ENCODE assay signal across 23 cellular contexts in genomic region chr2:134900151-134900550, GRCh38. TPM values are rescaled to one million over a fixed set of nuclear protein-coding genes. Genes with fewer than 3 reads are reported as not detected.
DNase-seq lines count a peak whose midpoint lies in the region; ATAC-seq and TF ChIP-seq lines count a peak whose summit lies in the region.
"Had no signal": no experiment of that assay in that cellular context is flagged by ENCODE, and none has a peak within 500 bp of the region (broad histone marks: within the 10 kb centered on the region; RNA-seq: fewer than 3 reads in every experiment).

No MANE protein-coding gene starts in this region.

- H3K9me3 Mint-ChIP-seq in HFFc6: no peaks in the 10 kb centered on the region
- H3K9me3 Mint-ChIP-seq in CD8-positive, alpha-beta memory T cell: no peaks in the 10 kb centered on the region
- H3K9me3 Mint-ChIP-seq in neural progenitor cell: no peaks in the 10 kb centered on the region
- H3K9me3 Mint-ChIP-seq: activated T-helper 2 cell treated with anti-CD3 and anti-CD28 coated beads, Interferon-gamma antibody, Interleukin-2, Interleukin-4, amounts not matched to agents 10 μg/mL and 5 μg/mL and 100 μg/mL, durations not matched to agents 14 hours and 24 hours and 36 hours; stimulated activated naive B cell treated with anti-CD40 and anti-IgM and Interleukin-4, amounts not matched to agents 10 μg/mL and 1 μg/mL and 100 μg/mL, for 72 hours had no signal

- H3K27me3 Mint-ChIP-seq in HFFc6 (ENCODE audit: insufficient read depth): no peaks in the 10 kb centered on the region; the same call in 1 of the 2 replicates
- H3K27me3 Mint-ChIP-seq in CD8-positive, alpha-beta memory T cell: peaks cover 0 to 11% of the 10 kb centered on the region in 2 donors
- no peaks in the 10 kb centered on the region for H3K27me3 Mint-ChIP-seq in neural progenitor cell (ENCODE audit: insufficient read depth, low read depth)
- H3K27me3 Mint-ChIP-seq: stimulated activated naive B cell treated with anti-CD40 and anti-IgM and Interleukin-4, amounts not matched to agents 10 μg/mL and 1 μg/mL and 100 μg/mL, for 72 hours had no signal

- H3K36me3 ChIP-seq in SK-N-SH (replicated peaks in 1 of 2; ENCODE audit: control insufficient read depth in 1 of 2, insufficient read depth in 2 of 2, low read length in 1 of 2): no peaks in the 10 kb centered on the region
- no peaks in the 10 kb centered on the region for H3K36me3 ChIP-seq in CD8-positive, alpha-beta memory T cell (ENCODE audit: insufficient read depth, low read length)
- H3K36me3 ChIP-seq in neural progenitor cell: no peaks in the 10 kb centered on the region
- H3K36me3 ChIP-seq: tibial artery had no signal

- peaks cover 15% of the 10 kb centered on the region for H3K4me1 Mint-ChIP-seq in HFFc6 (ENCODE audit: low read depth)
- peaks cover 0 to 4% (median 0%) of the 10 kb centered on the region in 3 donors for H3K4me1 Mint-ChIP-seq in CD8-positive, alpha-beta memory T cell
- no peaks in the 10 kb centered on the region for H3K4me1 Mint-ChIP-seq in neural progenitor cell
- H3K4me1 Mint-ChIP-seq: stimulated activated naive B cell treated with anti-CD40 and anti-IgM and Interleukin-4, amounts not matched to agents 10 μg/mL and 1 μg/mL and 100 μg/mL, for 72 hours had no signal

- no peak for TF ChIP-seq RAD21 in SK-N-SH (IDR thresholded peaks at IDR 0.05; ENCODE audit: low read length)

- peak in 1 of 2 experiments; percentile 34; a peak in 1 of 4 replicates for TF ChIP-seq EP300 in SK-N-SH (IDR thresholded peaks at IDR 0.05; ENCODE audit: borderline replicate concordance in 1 of 2, low read depth in 1 of 2, low read length in 1 of 2)

- peak overlapping the region; percentile 92 for H2AFZ ChIP-seq in SK-N-SH (ENCODE audit: low read depth)
- no peak overlapping the region for H2AFZ ChIP-seq in neural progenitor cell (replicated peaks)

- DNase-seq in HFFc6 (peak; percentile 14), SK-N-SH (no peak), epithelial cell of esophagus (ENCODE audit: low read depth) (peak; percentile 42), skeletal muscle cell (ENCODE audit: low read depth) (peak; percentile 27), DMS114 treated with DMSO at 0.1 percent for 48 hours (lab: John Stamatoyannopoulos, UW; ENCODE audit: unreplicated experiment) (no peak), neural progenitor cell (ENCODE audit: low spot score) (no peak)
- DNase-seq in CD8-positive, alpha-beta memory T cell: no peak
- DNase-seq: activated CD4-positive, alpha-beta T cell treated with anti-CD3 and anti-CD28 coated beads for 4 hours; caudate nucleus; COR-L47; GOT3; hippocampal formation; islet precursor cell; NCI-H146; NCI-H82; right lobe of liver; stimulated activated naive B cell treated with anti-CD40 and anti-IgM and Interleukin-4, amounts not matched to agents 10 μg/mL and 1 μg/mL and 100 μg/mL, for 72 hours; tibial artery had no signal

- H3K4me3 ChIP-seq in SK-N-SH (ENCODE audit: low read depth in 2 of 2, low read length in 1 of 2) (no peak overlapping the region), epithelial cell of esophagus (ENCODE audit: low read length) (no peak overlapping the region), skeletal muscle cell (ENCODE audit: low read depth, low read length) (no peak overlapping the region), neural progenitor cell (no peak overlapping the region)
- H3K4me3 ChIP-seq in CD8-positive, alpha-beta memory T cell (ENCODE audit: low read length): no peak overlapping the region
- H3K4me3 ChIP-seq: right lobe of liver, tibial artery had no signal

- H3K27ac ChIP-seq in SK-N-SH (ENCODE audit: low read depth in 2 of 2, low read length in 1 of 2) (0 out of 4 replicates have a peak overlapping the region, but pooled peaks of 1 of the 2 experiments have one; percentile 19), neural progenitor cell (no peak overlapping the region)
- no peak overlapping the region for H3K27ac ChIP-seq in CD8-positive, alpha-beta memory T cell (ENCODE audit: low read depth, low read length)
- H3K27ac ChIP-seq: right lobe of liver, tibial artery had no signal

- POLR2A ChIA-PET in SK-N-SH (lab: Yijun Ruan, JAX): no interaction called here
- POLR2A ChIA-PET in CD8-positive, alpha-beta memory T cell (lab: Charles Lee): no interaction called here

- TF ChIP-seq CTCF in HFFc6 (IDR thresholded peaks at IDR 0.05) (no peak), SK-N-SH (IDR thresholded peaks at IDR 0.05) (no peak), epithelial cell of esophagus (IDR thresholded peaks at IDR 0.05; ENCODE audit: insufficient read depth, low read depth, low read length, missing control alignments) (no peak), neural progenitor cell (IDR thresholded peaks at IDR 0.05) (no peak)

- H3F3A ChIP-seq in SK-N-SH (replicated peaks; ENCODE audit: insufficient read depth) (peaks cover 10% of the 10 kb centered on the region), neural progenitor cell (ENCODE audit: low read depth) (no peaks in the 10 kb centered on the region)

- WGBS in SK-N-SH (ENCODE audit: low lambda C conversion rate): 44% methylated on average over 1 of the region's 1 CpG

- H3K9me2 ChIP-seq in SK-N-SH: no peaks in the 10 kb centered on the region

- no peaks in the 10 kb centered on the region for H3K36me3 Mint-ChIP-seq in HFFc6 (ENCODE audit: low read depth)
- peaks cover 0 to 1% (median 0%) of the 10 kb centered on the region in 3 donors for H3K36me3 Mint-ChIP-seq in CD8-positive, alpha-beta memory T cell
- no peaks in the 10 kb centered on the region for H3K36me3 Mint-ChIP-seq in neural progenitor cell

- H3K4me2 ChIP-seq in SK-N-SH (no peak overlapping the region; the same call in 1 of the 2 replicates), neural progenitor cell (no peak overlapping the region)

- H3K79me2 ChIP-seq in SK-N-SH (ENCODE audit: insufficient read depth) (no peaks in the 10 kb centered on the region), neural progenitor cell (ENCODE audit: low read depth) (no peaks in the 10 kb centered on the region)

- H3K27ac Mint-ChIP-seq in HFFc6: no peak overlapping the region
- no peak overlapping the region for H3K27ac Mint-ChIP-seq in CD8-positive, alpha-beta memory T cell
- H3K27ac Mint-ChIP-seq in neural progenitor cell: no peak overlapping the region
- H3K27ac Mint-ChIP-seq: activated T-helper 2 cell treated with anti-CD3 and anti-CD28 coated beads, Interferon-gamma antibody, Interleukin-2, Interleukin-4, amounts not matched to agents 10 μg/mL and 5 μg/mL and 100 μg/mL, durations not matched to agents 14 hours and 24 hours and 36 hours; stimulated activated naive B cell treated with anti-CD40 and anti-IgM and Interleukin-4, amounts not matched to agents 10 μg/mL and 1 μg/mL and 100 μg/mL, for 72 hours had no signal

- CTCF ChIA-PET in SK-N-SH (lab: Yijun Ruan, JAX): interaction anchor here (0.9 to 1.9 kb wide), 3 partner anchors 9 to 440 kb away, joined by 3 to 5 read pairs (median 3); no protein-coding TSS in a partner anchor
- CTCF ChIA-PET in CD8-positive, alpha-beta memory T cell (lab: Charles Lee): interaction anchor here (0.8 kb wide), 1 partner anchor 440 kb away, joined by 3 read pairs; no protein-coding TSS in a partner anchor

- H4K20me1 ChIP-seq in SK-N-SH (ENCODE audit: insufficient read depth) (no peaks in the 10 kb centered on the region), neural progenitor cell (ENCODE audit: low read depth) (no peaks in the 10 kb centered on the region)

- H3K9ac ChIP-seq in SK-N-SH: no peak overlapping the region
- no peak overlapping the region for H3K9ac ChIP-seq in neural progenitor cell

- H3K4me3 Mint-ChIP-seq in HFFc6: no peak overlapping the region
- no peak overlapping the region for H3K4me3 Mint-ChIP-seq in CD8-positive, alpha-beta memory T cell
- no peak overlapping the region for H3K4me3 Mint-ChIP-seq in neural progenitor cell
- H3K4me3 Mint-ChIP-seq: stimulated activated naive B cell treated with anti-CD40 and anti-IgM and Interleukin-4, amounts not matched to agents 10 μg/mL and 1 μg/mL and 100 μg/mL, for 72 hours had no signal

- ATAC-seq in GM18870 (IDR thresholded peaks at IDR 0.05; ENCODE audit: unreplicated experiment): no peak
- ATAC-seq: esophagus mucosa; HepG2; Panc1; right lobe of liver; stimulated activated naive B cell treated with anti-CD40 and anti-IgM and Interleukin-4, amounts not matched to agents 10 μg/mL and 1 μg/mL and 100 μg/mL, for 72 hours had no signal

- H3K27me3 ChIP-seq in SK-N-SH (ENCODE audit: insufficient read depth) (no peaks in the 10 kb centered on the region), neural progenitor cell (no peaks in the 10 kb centered on the region)
- H3K27me3 ChIP-seq in CD8-positive, alpha-beta memory T cell (ENCODE audit: insufficient read depth, low read length, poor library complexity, severe bottlenecking): no peaks in the 10 kb centered on the region
- H3K27me3 ChIP-seq: right lobe of liver, tibial artery had no signal

- H3K9me3 ChIP-seq in SK-N-SH: no peaks in the 10 kb centered on the region
- no peaks in the 10 kb centered on the region for H3K9me3 ChIP-seq in CD8-positive, alpha-beta memory T cell (ENCODE audit: low read length)
- H3K9me3 ChIP-seq in neural progenitor cell (ENCODE audit: low read depth): no peaks in the 10 kb centered on the region
- H3K9me3 ChIP-seq: right lobe of liver, tibial artery had no signal

- H3K4me1 ChIP-seq in SK-N-SH (ENCODE audit: control insufficient read depth in 1 of 2, insufficient read depth in 2 of 2, low read depth in 1 of 2, low read length in 1 of 2): no peaks in the 10 kb centered on the region; a peak in 1 of 4 replicates
- no peaks in the 10 kb centered on the region for H3K4me1 ChIP-seq in CD8-positive, alpha-beta memory T cell (ENCODE audit: insufficient read depth, low read length)
- no peaks in the 10 kb centered on the region for H3K4me1 ChIP-seq in neural progenitor cell
- H3K4me1 ChIP-seq: tibial artery had no signal

TF ChIP-seq in SK-N-SH, 30 proteins besides CTCF, POLR2A, EP300 and RAD21 (continues in another document):
- TF ChIP-seq GABPA (IDR thresholded peaks at IDR 0.05; ENCODE audit: low read depth) (no peak), RXRA (IDR thresholded peaks at IDR 0.05; ENCODE audit: borderline replicate concordance, low read depth) (no peak), MEF2A (IDR thresholded peaks at IDR 0.05; ENCODE audit: borderline replicate concordance, low read depth) (no peak), FOXM1 (IDR thresholded peaks at IDR 0.05; ENCODE audit: low read depth) (no peak), ELF1 (IDR thresholded peaks at IDR 0.05) (no peak), JUND (IDR thresholded peaks at IDR 0.05) (peak; percentile 26; the same call in 1 of the 2 replicates), RFX5 (IDR thresholded peaks at IDR 0.05; ENCODE audit: low read length) (no peak)

RNA-seq across cellular contexts. Expression of gene CCNT2, which starts 18.5 kb away (rescaled TPM):
- 10 to 100 TPM; 16.9 to 22.4 (median 19.6) TPM for total RNA-seq in HFFc6 (2021; fragmentation: NEBNext Ultra II Directional; extraction: Animal tissue kit (Norgen Biotek cat#: 25700))
- polyA plus RNA-seq in SK-N-SH (2012; rRNA removed): 5.3 and 7.2 TPM in 2 replicates
- 4.5 and 4.8 TPM in 2 replicates for polyA plus RNA-seq in SK-N-SH (2012; cell fraction: cytosol; rRNA removed)
- polyA plus RNA-seq in SK-N-SH (2012; cell fraction: nucleus; rRNA removed): 18.7 and 30.0 TPM in 2 replicates
- total RNA-seq in CD8-positive, alpha-beta memory T cell: 10 to 100 TPM; 35.1 to 36.8 TPM
- polyA plus RNA-seq in CD8-positive, alpha-beta memory T cell: 15.5 TPM
- 62.3 and 108 TPM in 2 replicates for total RNA-seq in neural progenitor cell (ENCODE audit: low replicate concordance)

Comparison
In these comparisons a context has a peak if more than half of its experiments do, and no peak if none do; other contexts are left out.
1. DNase-seq: peak in HFFc6 (single experiment), epithelial cell of esophagus (single experiment) and skeletal muscle cell (single experiment); none in SK-N-SH (single experiment), DMS114 treated with DMSO at 0.1 percent for 48 hours (single experiment), CD8-positive, alpha-beta memory T cell (0 of 5) and neural progenitor cell (single experiment).